1 cellular context compared by ENCODE assay signal in genomic region chr2:201452856-201453643, GRCh38.
TF ChIP-seq lines count a peak whose summit lies in the region.

No MANE protein-coding gene starts in this region.

TF ChIP-seq in GM12878, 131 proteins besides CTCF, POLR2A, EP300 and RAD21:
- TF ChIP-seq, protein P1, sequence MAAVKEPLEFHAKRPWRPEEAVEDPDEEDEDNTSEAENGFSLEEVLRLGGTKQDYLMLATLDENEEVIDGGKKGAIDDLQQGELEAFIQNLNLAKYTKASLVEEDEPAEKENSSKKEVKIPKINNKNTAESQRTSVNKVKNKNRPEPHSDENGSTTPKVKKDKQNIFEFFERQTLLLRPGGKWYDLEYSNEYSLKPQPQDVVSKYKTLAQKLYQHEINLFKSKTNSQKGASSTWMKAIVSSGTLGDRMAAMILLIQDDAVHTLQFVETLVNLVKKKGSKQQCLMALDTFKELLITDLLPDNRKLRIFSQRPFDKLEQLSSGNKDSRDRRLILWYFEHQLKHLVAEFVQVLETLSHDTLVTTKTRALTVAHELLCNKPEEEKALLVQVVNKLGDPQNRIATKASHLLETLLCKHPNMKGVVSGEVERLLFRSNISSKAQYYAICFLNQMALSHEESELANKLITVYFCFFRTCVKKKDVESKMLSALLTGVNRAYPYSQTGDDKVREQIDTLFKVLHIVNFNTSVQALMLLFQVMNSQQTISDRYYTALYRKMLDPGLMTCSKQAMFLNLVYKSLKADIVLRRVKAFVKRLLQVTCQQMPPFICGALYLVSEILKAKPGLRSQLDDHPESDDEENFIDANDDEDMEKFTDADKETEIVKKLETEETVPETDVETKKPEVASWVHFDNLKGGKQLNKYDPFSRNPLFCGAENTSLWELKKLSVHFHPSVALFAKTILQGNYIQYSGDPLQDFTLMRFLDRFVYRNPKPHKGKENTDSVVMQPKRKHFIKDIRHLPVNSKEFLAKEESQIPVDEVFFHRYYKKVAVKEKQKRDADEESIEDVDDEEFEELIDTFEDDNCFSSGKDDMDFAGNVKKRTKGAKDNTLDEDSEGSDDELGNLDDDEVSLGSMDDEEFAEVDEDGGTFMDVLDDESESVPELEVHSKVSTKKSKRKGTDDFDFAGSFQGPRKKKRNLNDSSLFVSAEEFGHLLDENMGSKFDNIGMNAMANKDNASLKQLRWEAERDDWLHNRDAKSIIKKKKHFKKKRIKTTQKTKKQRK (IDR thresholded peaks at IDR 0.05; ENCODE audit: low read depth, low read length) = no peak
- TF ChIP-seq EED (IDR thresholded peaks at IDR 0.05; ENCODE audit: low read depth) = no peak
- TF ChIP-seq, protein P2, sequence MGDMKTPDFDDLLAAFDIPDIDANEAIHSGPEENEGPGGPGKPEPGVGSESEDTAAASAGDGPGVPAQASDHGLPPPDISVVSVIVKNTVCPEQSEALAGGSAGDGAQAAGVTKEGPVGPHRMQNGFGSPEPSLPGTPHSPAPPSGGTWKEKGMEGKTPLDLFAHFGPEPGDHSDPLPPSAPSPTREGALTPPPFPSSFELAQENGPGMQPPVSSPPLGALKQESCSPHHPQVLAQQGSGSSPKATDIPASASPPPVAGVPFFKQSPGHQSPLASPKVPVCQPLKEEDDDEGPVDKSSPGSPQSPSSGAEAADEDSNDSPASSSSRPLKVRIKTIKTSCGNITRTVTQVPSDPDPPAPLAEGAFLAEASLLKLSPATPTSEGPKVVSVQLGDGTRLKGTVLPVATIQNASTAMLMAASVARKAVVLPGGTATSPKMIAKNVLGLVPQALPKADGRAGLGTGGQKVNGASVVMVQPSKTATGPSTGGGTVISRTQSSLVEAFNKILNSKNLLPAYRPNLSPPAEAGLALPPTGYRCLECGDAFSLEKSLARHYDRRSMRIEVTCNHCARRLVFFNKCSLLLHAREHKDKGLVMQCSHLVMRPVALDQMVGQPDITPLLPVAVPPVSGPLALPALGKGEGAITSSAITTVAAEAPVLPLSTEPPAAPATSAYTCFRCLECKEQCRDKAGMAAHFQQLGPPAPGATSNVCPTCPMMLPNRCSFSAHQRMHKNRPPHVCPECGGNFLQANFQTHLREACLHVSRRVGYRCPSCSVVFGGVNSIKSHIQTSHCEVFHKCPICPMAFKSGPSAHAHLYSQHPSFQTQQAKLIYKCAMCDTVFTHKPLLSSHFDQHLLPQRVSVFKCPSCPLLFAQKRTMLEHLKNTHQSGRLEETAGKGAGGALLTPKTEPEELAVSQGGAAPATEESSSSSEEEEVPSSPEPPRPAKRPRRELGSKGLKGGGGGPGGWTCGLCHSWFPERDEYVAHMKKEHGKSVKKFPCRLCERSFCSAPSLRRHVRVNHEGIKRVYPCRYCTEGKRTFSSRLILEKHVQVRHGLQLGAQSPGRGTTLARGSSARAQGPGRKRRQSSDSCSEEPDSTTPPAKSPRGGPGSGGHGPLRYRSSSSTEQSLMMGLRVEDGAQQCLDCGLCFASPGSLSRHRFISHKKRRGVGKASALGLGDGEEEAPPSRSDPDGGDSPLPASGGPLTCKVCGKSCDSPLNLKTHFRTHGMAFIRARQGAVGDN (IDR thresholded peaks at IDR 0.05) = no peak
- TF ChIP-seq ZNF217 (IDR thresholded peaks at IDR 0.05) = no peak
- TF ChIP-seq CHD2 (IDR thresholded peaks at IDR 0.05; ENCODE audit: borderline replicate concordance, low read depth, low read length) = no peak
- TF ChIP-seq SP1 (IDR thresholded peaks at IDR 0.05; ENCODE audit: low read depth, low read length) = no peak
